Comparison of ENCODE assay signal across 9 cellular contexts in the genomic region with DNA sequence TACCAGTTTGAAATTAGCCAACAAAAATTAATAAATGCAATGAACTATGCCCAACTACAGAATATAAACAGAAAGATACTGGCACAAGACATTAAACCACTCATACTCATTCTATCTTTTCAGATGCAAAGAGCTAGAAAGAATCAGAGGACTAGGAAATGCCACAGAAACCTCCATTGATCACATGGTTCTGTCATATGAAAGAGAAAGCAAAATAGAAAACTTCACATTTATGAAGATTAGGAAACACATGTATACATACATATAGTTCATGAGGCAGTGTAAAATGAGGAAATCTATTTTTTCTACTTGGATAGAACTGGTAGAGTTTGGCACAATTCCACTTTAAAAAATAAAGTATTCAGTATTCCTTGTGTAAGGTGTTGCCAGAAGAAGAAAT.
DNase-seq lines count a peak whose midpoint lies in the region; ATAC-seq and TF ChIP-seq lines count a peak whose summit lies in the region.
"Had no signal": no experiment of that assay in that cellular context is flagged by ENCODE, and none has a peak within 500 bp of the region (broad histone marks: within the 10 kb centered on the region; RNA-seq: fewer than 3 reads in every experiment).

No MANE protein-coding gene starts in this region.

- H3K27me3 ChIP-seq in KMS-11 (ENCODE audit: insufficient read depth, low read depth) (no peaks in the 10 kb centered on the region), lower lobe of right lung (ENCODE audit: low read depth) (no peaks in the 10 kb centered on the region)
- H3K27me3 ChIP-seq: cardiac muscle cell had no signal

- H4K20me1 ChIP-seq in KMS-11 (ENCODE audit: insufficient read depth): no peaks in the 10 kb centered on the region

- H3K27ac ChIP-seq in KMS-11 (peak overlapping the region; percentile 22; the same call in 1 of the 2 replicates), lower lobe of right lung (peak overlapping the region; percentile 29)
- H3K27ac ChIP-seq: cardiac muscle cell had no signal

- peak; percentile 52 for ATAC-seq in GM18868 (IDR thresholded peaks at IDR 0.05; ENCODE audit: unreplicated experiment)
- peak; percentile 75 for ATAC-seq in GM21825 (IDR thresholded peaks at IDR 0.05; ENCODE audit: unreplicated experiment)
- ATAC-seq in lower lobe of right lung: peak; percentile 45 to 53

- DNase-seq in lower lobe of right lung (no peak), kidney tubule cell (ENCODE audit: low spot score) (no peak), NCI-H82 treated with DMSO at 0.1 percent for 48 hours (lab: John Stamatoyannopoulos, UW; ENCODE audit: unreplicated experiment) (no peak), nucleus accumbens (lab: John Stamatoyannopoulos, UW) (no peak), DMS153 (lab: John Stamatoyannopoulos, UW) (no peak)

- peak overlapping the region; percentile 63 for H3K4me2 ChIP-seq in KMS-11

- H2AFZ ChIP-seq in KMS-11 (ENCODE audit: low read depth): peak overlapping the region; percentile 59

- no peaks in the 10 kb centered on the region for H3K36me3 ChIP-seq in KMS-11 (ENCODE audit: insufficient read depth)
- H3K36me3 ChIP-seq in lower lobe of right lung: no peaks in the 10 kb centered on the region
- H3K36me3 ChIP-seq: cardiac muscle cell had no signal

- no peaks in the 10 kb centered on the region for H3K9me3 ChIP-seq in lower lobe of right lung

- no peak overlapping the region for H3K9ac ChIP-seq in KMS-11

- TF ChIP-seq CTCF in KMS-11 (conservative IDR thresholded peaks at IDR 0.05; ENCODE audit: low read depth, low read length) (no peak), lower lobe of right lung (IDR thresholded peaks at IDR 0.05) (no peak)

- no peaks in the 10 kb centered on the region for H3K79me2 ChIP-seq in KMS-11 (ENCODE audit: insufficient read depth, low read depth)

- intact Hi-C loops in lower lobe of right lung (cut with DNase I): no loop called here

- H3K4me3 ChIP-seq in KMS-11 (IDR thresholded peaks at IDR 0.05; ENCODE audit: insufficient read depth, low read depth, low read length) (no peak overlapping the region), lower lobe of right lung (no peak overlapping the region)
- H3K4me3 ChIP-seq: cardiac muscle cell had no signal

- peaks cover 33% of the 10 kb centered on the region for H3K4me1 ChIP-seq in KMS-11 (ENCODE audit: low read depth, poor library complexity, severe bottlenecking)
- H3K4me1 ChIP-seq in lower lobe of right lung: peaks cover 37% of the 10 kb centered on the region
